ENCODE assay signal across 8 cellular contexts in the genomic region with DNA sequence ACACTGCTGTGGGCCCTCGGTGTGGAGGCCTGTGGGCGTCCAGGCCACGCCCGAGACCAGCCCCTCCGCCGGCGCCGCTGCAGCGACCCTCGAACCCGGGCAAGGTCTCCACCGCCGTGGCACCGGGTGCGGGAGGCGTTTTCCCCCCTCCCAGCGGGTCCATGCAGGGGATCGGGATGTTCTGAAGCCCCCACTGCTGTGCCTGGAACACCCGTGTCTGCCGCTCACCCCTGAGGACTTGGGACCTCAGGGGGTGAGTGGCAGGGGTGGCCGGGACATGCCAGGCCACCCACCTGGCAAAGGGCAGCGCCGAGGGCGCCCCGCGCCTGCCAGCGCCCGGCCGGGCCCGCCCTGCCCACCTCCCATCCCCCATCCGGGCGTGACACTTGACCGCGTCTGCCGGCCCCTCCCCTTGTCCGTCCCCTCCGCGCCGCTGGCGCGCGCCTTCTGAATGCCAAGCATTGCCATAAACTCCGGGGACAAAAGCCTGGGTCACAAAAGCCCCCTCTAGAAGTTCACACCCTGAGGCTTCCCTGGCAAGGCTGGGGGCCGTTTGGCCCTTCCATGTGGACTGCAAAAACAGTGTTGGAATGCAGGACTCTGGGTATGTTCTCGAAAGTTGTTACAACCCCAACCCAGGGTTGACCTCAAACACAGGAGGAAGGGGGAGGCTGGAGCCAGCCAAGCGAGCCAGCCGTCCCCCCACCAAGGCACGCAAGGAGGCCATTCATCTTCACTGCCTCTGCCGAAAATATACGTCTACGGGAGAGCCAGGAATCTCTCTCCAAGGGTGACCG. TPM values are rescaled to one million over a fixed set of nuclear protein-coding genes. Genes with fewer than 3 reads are reported as not detected.
DNase-seq lines count a peak whose midpoint lies in the region; ATAC-seq, FAIRE-seq and TF ChIP-seq lines count a peak whose summit lies in the region.

No MANE protein-coding gene starts in this region.

- H3K4me3 Mint-ChIP-seq in T-helper 1 cell treated with Interleukin-12 subunit alpha and Interleukin-12 subunit beta and Interleukin-4 antibody, amounts not matched to agents 30 μg/mL and 1 μg/mL, for 36 hours = peak overlapping the region; percentile 57
- H3K4me3 Mint-ChIP-seq in stimulated activated memory B cell treated with anti-CD40 and anti-IgM and Interleukin-4, amounts not matched to agents 10 μg/mL and 1 μg/mL and 100 μg/mL, for 72 hours = peak overlapping the region; percentile 82

- H3K4me3 ChIP-seq in dorsolateral prefrontal cortex (peak overlapping the region; percentile 23 to 80 (median 68)), lower lobe of right lung (peak overlapping the region; percentile 62)

- peak overlapping the region; percentile 80 for H3K27ac ChIP-seq in 22Rv1
- peak overlapping the region in 58 of 59 donors; percentile 43 to 96 (median 92) for H3K27ac ChIP-seq in dorsolateral prefrontal cortex
- H3K27ac ChIP-seq in lower lobe of right lung = peak overlapping the region; percentile 92

- H3K9me3 ChIP-seq in lower lobe of right lung = no peaks in the 10 kb centered on the region

- H3K27ac Mint-ChIP-seq in T-helper 1 cell treated with Interleukin-12 subunit alpha and Interleukin-12 subunit beta and Interleukin-4 antibody, amounts not matched to agents 30 μg/mL and 1 μg/mL, for 36 hours = peak overlapping the region; percentile 60
- H3K27ac Mint-ChIP-seq in stimulated activated memory B cell treated with anti-CD40 and anti-IgM and Interleukin-4, amounts not matched to agents 10 μg/mL and 1 μg/mL and 100 μg/mL, for 72 hours = peak overlapping the region; percentile 74

- no peak for TF ChIP-seq POLR2A in GM12891 (IDR thresholded peaks at IDR 0.05; ENCODE audit: low read depth, low read length)

- no peaks in the 10 kb centered on the region for H3K4me1 ChIP-seq in lower lobe of right lung

- peak; percentile 51 for FAIRE-seq in GM12891 (lab: Jason Lieb, UNC)

- H3K4me1 Mint-ChIP-seq in T-helper 1 cell treated with Interleukin-12 subunit alpha and Interleukin-12 subunit beta and Interleukin-4 antibody, amounts not matched to agents 30 μg/mL and 1 μg/mL, for 36 hours (ENCODE audit: low read depth) = peaks cover 7% of the 10 kb centered on the region
- H3K4me1 Mint-ChIP-seq in stimulated activated memory B cell treated with anti-CD40 and anti-IgM and Interleukin-4, amounts not matched to agents 10 μg/mL and 1 μg/mL and 100 μg/mL, for 72 hours = peaks cover 41% of the 10 kb centered on the region

- H3K9me3 Mint-ChIP-seq in T-helper 1 cell treated with Interleukin-12 subunit alpha and Interleukin-12 subunit beta and Interleukin-4 antibody, amounts not matched to agents 30 μg/mL and 1 μg/mL, for 36 hours = no peaks in the 10 kb centered on the region
- H3K9me3 Mint-ChIP-seq in stimulated activated memory B cell treated with anti-CD40 and anti-IgM and Interleukin-4, amounts not matched to agents 10 μg/mL and 1 μg/mL and 100 μg/mL, for 72 hours = no peaks in the 10 kb centered on the region

- intact Hi-C loops in dorsolateral prefrontal cortex (cut with DNase I) = loop anchor here (5.0 to 10.0 kb wide), 2 partner anchors 102 to 184 kb away; a partner anchor contains a TSS
- intact Hi-C loops in lower lobe of right lung (cut with DNase I) = no loop called here

- DNase-seq in GM12891 (ENCODE audit: insufficient read length, low spot score) (no peak), dorsolateral prefrontal cortex (peak in 7 of 10 donors; percentile 31 to 66 (median 43)), lower lobe of right lung (peak; percentile 83), inferior parietal cortex (ENCODE audit: extremely low spot score) (no peak)

- H3K36me3 ChIP-seq in lower lobe of right lung = no peaks in the 10 kb centered on the region

- no peaks in the 10 kb centered on the region for H3K36me3 Mint-ChIP-seq in T-helper 1 cell treated with Interleukin-12 subunit alpha and Interleukin-12 subunit beta and Interleukin-4 antibody, amounts not matched to agents 30 μg/mL and 1 μg/mL, for 36 hours (ENCODE audit: low read depth)
- H3K36me3 Mint-ChIP-seq in stimulated activated memory B cell treated with anti-CD40 and anti-IgM and Interleukin-4, amounts not matched to agents 10 μg/mL and 1 μg/mL and 100 μg/mL, for 72 hours = peaks cover 36% of the 10 kb centered on the region

- H3K27me3 Mint-ChIP-seq in T-helper 1 cell treated with Interleukin-12 subunit alpha and Interleukin-12 subunit beta and Interleukin-4 antibody, amounts not matched to agents 30 μg/mL and 1 μg/mL, for 36 hours (ENCODE audit: low read depth) = no peaks in the 10 kb centered on the region
- H3K27me3 Mint-ChIP-seq in stimulated activated memory B cell treated with anti-CD40 and anti-IgM and Interleukin-4, amounts not matched to agents 10 μg/mL and 1 μg/mL and 100 μg/mL, for 72 hours = no peaks in the 10 kb centered on the region

- ATAC-seq in HG03159 (IDR thresholded peaks at IDR 0.05; ENCODE audit: unreplicated experiment) = peak; percentile 45
- peak; percentile 76 to 80 for ATAC-seq in lower lobe of right lung
- peak; percentile 62 for ATAC-seq in stimulated activated memory B cell treated with anti-CD40 and anti-IgM and Interleukin-4, amounts not matched to agents 10 μg/mL and 1 μg/mL and 100 μg/mL, for 72 hours

- TF ChIP-seq CTCF in 22Rv1 (IDR thresholded peaks at IDR 0.05) (no peak), dorsolateral prefrontal cortex (IDR thresholded peaks at IDR 0.05 in 54 of 56, conservative IDR thresholded peaks at IDR 0.05 in 2 of 56; ENCODE audit: low read depth in 1 of 56, partially characterized antibody in 56 of 56) (no peak), lower lobe of right lung (IDR thresholded peaks at IDR 0.05) (no peak)

- H3K27me3 ChIP-seq in dorsolateral prefrontal cortex = no peaks in the 10 kb centered on the region
- H3K27me3 ChIP-seq in lower lobe of right lung (ENCODE audit: low read depth) = no peaks in the 10 kb centered on the region

TF ChIP-seq in GM12891, 5 proteins besides CTCF, POLR2A, EP300 and RAD21:
- TF ChIP-seq PAX5 (IDR thresholded peaks at IDR 0.05; ENCODE audit: insufficient read depth, low read length, severe bottlenecking) (no peak), POU2F2 (IDR thresholded peaks at IDR 0.05; ENCODE audit: low read depth, low read length) (no peak), TAF1 (IDR thresholded peaks at IDR 0.05; ENCODE audit: low read depth, low read length) (no peak), SPI1 (IDR thresholded peaks at IDR 0.05; ENCODE audit: low read depth, low read length) (no peak), POLR2AphosphoS5 (IDR thresholded peaks at IDR 0.05; ENCODE audit: low read depth, low read length) (no peak)

RNA-seq across cellular contexts. Expression of a gene that starts 0.8 kb away (rescaled TPM):
- polyA plus RNA-seq in GM12891 (2012; ENCODE audit: low read depth, missing spikeins) = 0.10 TPM
- total RNA-seq in dorsolateral prefrontal cortex = 1 to 10 TPM; 2.4 to 9.8 (median 4.7) TPM
- total RNA-seq in lower lobe of right lung = 1.6 TPM

Comparison
In these comparisons a context has a peak if more than half of its experiments do, and no peak if none do; other contexts are left out.
1. DNase-seq: peak in dorsolateral prefrontal cortex (7 of 10) and lower lobe of right lung (single experiment); none in GM12891 (single experiment) and inferior parietal cortex (single experiment).
2. Peak in every context shown above with its lines, with median percentiles within 50 percentile points of each other: H3K27ac ChIP-seq and ATAC-seq.